8 cellular contexts compared by ENCODE assay signal in the genomic region with DNA sequence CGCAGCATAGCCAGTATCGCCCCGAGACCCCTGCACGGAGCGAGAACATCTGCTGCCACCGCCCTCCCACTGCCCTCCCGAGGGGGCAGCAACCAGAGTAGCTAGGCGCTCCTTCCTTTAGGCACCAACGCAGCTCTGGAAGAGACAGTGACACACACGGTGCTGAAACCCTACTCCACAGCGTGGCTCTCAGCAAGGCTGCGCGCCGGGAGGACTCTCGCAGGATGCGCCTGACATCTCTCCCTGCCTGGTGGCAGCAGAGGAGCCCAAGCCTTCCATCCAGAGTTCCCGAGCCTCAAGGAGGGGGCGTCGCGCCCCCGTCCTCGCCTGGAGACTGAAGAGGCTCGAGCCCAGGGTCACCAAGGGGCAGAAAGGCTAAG. TPM values are rescaled to one million over a fixed set of nuclear protein-coding genes. Genes with fewer than 3 reads are reported as not detected.
A peak's percentile ranks its signal among the peaks of the same experiment; 100 is the strongest.
DNase-seq lines count a peak whose midpoint lies in the region; ATAC-seq and TF ChIP-seq lines count a peak whose summit lies in the region.

No MANE protein-coding gene starts in this region.

- no peaks in the 10 kb centered on the region for H3K36me3 Mint-ChIP-seq in T-cell

- TF ChIP-seq CTCF in HEK293 (tag by site-specific recombination; IDR thresholded peaks at IDR 0.05) (no peak), foreskin keratinocyte (conservative IDR thresholded peaks at IDR 0.05) (no peak), GM20000 (IDR thresholded peaks at IDR 0.05; ENCODE audit: extremely low read depth, missing control alignments) (no peak)

- DNase-seq in T-cell (peak in 1 of 34 experiments; percentile 13), foreskin keratinocyte (peak in 1 of 2 donors; percentile 13), sciatic nerve (ENCODE audit: low spot score) (peak; percentile 61), GM20000 (ENCODE audit: low spot score) (no peak), NCI-H2196 treated with DMSO at 0.1 percent for 48 hours (lab: John Stamatoyannopoulos, UW; ENCODE audit: unreplicated experiment) (no peak)

- no peaks in the 10 kb centered on the region for H3K9me3 ChIP-seq in HEK293 (ENCODE audit: control insufficient read depth, insufficient read depth, low read depth, low read length)

- peaks cover 68 to 74% (median 69%) of the 10 kb centered on the region in 3 donors for H3K4me1 Mint-ChIP-seq in T-cell

- POLR2A ChIA-PET in HEK293 (lab: Yijun Ruan, JAX), result interaction anchor here (0.5 to 1.1 kb wide), 3 partner anchors 53 to 103 kb away, joined by 3 to 4 read pairs (median 4); no protein-coding TSS in a partner anchor
- POLR2A ChIA-PET in T-cell (lab: Charles Lee), result no interaction called here

- ATAC-seq in T-cell (replicated peaks in 1 of 4) (no peak), foreskin keratinocyte (peak; percentile 18), sciatic nerve (peak; percentile 17), GM18870 (IDR thresholded peaks at IDR 0.05; ENCODE audit: unreplicated experiment) (no peak), HG03469 (IDR thresholded peaks at IDR 0.05; ENCODE audit: unreplicated experiment) (no peak)

- H3K27ac Mint-ChIP-seq in T-cell, result peak overlapping the region; percentile 44 to 67

- H3K27me3 Mint-ChIP-seq in T-cell, result no peaks in the 10 kb centered on the region

- peaks cover 0 to 32% of the 10 kb centered on the region in 2 experiments; a peak in 1 of 3 replicates for H3K36me3 ChIP-seq in HEK293 (ENCODE audit: control insufficient read depth in 2 of 2, insufficient read depth in 1 of 2, low read length in 2 of 2)

- H3K27me3 ChIP-seq in foreskin keratinocyte, result no peaks in the 10 kb centered on the region

- no peak overlapping the region for H3K27ac ChIP-seq in HEK293 (ENCODE audit: extremely low read depth, low read depth, low read length)
- H3K27ac ChIP-seq in foreskin keratinocyte, result no peak overlapping the region

- intact Hi-C loops in sciatic nerve (cut with DNase I), result loop anchor here (10.0 kb wide), 1 partner anchor 61 kb away; a partner anchor contains a TSS

- peak overlapping the region; percentile 75 to 81 (median 75) for H3K4me3 Mint-ChIP-seq in T-cell

- peak overlapping the region; percentile 54 for H3K4me3 ChIP-seq in HEK293 (ENCODE audit: low read depth, low read length)

- no peaks in the 10 kb centered on the region for H3K9me3 Mint-ChIP-seq in T-cell

- CTCF ChIA-PET in HEK293 (lab: Yijun Ruan, JAX), result interaction anchor here (0.6 to 0.9 kb wide), 2 partner anchors 9 to 20 kb away, joined by 3 read pairs; no protein-coding TSS in a partner anchor
- CTCF ChIA-PET in T-cell (lab: Charles Lee), result no interaction called here

- no peaks in the 10 kb centered on the region for H3K4me1 ChIP-seq in HEK293 (ENCODE audit: control insufficient read depth, insufficient read depth, low read length)
- no peaks in the 10 kb centered on the region for H3K4me1 ChIP-seq in foreskin keratinocyte

TF ChIP-seq in HEK293, 187 proteins besides CTCF, POLR2A, EP300 and RAD21:
- 0 out of 2 replicates have a peak, but pooled peaks have one; percentile 12 for TF ChIP-seq ZBTB20 (tag by site-specific recombination; IDR thresholded peaks at IDR 0.05)
- TF ChIP-seq, protein P1, sequence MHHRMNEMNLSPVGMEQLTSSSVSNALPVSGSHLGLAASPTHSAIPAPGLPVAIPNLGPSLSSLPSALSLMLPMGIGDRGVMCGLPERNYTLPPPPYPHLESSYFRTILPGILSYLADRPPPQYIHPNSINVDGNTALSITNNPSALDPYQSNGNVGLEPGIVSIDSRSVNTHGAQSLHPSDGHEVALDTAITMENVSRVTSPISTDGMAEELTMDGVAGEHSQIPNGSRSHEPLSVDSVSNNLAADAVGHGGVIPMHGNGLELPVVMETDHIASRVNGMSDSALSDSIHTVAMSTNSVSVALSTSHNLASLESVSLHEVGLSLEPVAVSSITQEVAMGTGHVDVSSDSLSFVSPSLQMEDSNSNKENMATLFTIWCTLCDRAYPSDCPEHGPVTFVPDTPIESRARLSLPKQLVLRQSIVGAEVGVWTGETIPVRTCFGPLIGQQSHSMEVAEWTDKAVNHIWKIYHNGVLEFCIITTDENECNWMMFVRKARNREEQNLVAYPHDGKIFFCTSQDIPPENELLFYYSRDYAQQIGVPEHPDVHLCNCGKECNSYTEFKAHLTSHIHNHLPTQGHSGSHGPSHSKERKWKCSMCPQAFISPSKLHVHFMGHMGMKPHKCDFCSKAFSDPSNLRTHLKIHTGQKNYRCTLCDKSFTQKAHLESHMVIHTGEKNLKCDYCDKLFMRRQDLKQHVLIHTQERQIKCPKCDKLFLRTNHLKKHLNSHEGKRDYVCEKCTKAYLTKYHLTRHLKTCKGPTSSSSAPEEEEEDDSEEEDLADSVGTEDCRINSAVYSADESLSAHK (tag by site-specific recombination; IDR thresholded peaks at IDR 0.05), result no peak
- TF ChIP-seq, protein P2, sequence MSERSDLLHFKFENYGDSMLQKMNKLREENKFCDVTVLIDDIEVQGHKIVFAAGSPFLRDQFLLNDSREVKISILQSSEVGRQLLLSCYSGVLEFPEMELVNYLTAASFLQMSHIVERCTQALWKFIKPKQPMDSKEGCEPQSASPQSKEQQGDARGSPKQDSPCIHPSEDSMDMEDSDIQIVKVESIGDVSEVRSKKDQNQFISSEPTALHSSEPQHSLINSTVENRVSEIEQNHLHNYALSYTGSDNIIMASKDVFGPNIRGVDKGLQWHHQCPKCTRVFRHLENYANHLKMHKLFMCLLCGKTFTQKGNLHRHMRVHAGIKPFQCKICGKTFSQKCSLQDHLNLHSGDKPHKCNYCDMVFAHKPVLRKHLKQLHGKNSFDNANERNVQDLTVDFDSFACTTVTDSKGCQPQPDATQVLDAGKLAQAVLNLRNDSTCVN (tag by site-specific recombination; optimal IDR thresholded peaks at IDR 0.05), result peak; percentile 7

RNA-seq across cellular contexts. Expression of a gene that starts 2.1 kb away (rescaled TPM):
- total RNA-seq in T-cell (10 to 100 TPM; 21.7 to 39.5 (median 35.2) TPM), foreskin keratinocyte (7.2 and 9.0 TPM in 2 replicates), sciatic nerve (20.1 TPM)
- polyA plus RNA-seq in foreskin keratinocyte, result 3.0 and 3.2 TPM in 2 replicates

RNA-seq across cellular contexts. Expression of a gene that starts 58.7 kb away (rescaled TPM):
- total RNA-seq in T-cell, result 10 to 100 TPM; 40.5 to 55.5 (median 54.4) TPM
- total RNA-seq in foreskin keratinocyte, result 24.6 and 24.8 TPM in 2 replicates
- polyA plus RNA-seq in foreskin keratinocyte, result 17.5 and 18.1 TPM in 2 replicates
- 26.5 TPM for total RNA-seq in sciatic nerve

Comparison
In these comparisons a context has a peak if more than half of its experiments do, and no peak if none do; other contexts are left out.
1. ATAC-seq: peak in foreskin keratinocyte (single experiment) and sciatic nerve (single experiment); none in T-cell (0 of 4), GM18870 (single experiment) and HG03469 (single experiment).